ENCODE assay signal across 14 cellular contexts in the genomic region with DNA sequence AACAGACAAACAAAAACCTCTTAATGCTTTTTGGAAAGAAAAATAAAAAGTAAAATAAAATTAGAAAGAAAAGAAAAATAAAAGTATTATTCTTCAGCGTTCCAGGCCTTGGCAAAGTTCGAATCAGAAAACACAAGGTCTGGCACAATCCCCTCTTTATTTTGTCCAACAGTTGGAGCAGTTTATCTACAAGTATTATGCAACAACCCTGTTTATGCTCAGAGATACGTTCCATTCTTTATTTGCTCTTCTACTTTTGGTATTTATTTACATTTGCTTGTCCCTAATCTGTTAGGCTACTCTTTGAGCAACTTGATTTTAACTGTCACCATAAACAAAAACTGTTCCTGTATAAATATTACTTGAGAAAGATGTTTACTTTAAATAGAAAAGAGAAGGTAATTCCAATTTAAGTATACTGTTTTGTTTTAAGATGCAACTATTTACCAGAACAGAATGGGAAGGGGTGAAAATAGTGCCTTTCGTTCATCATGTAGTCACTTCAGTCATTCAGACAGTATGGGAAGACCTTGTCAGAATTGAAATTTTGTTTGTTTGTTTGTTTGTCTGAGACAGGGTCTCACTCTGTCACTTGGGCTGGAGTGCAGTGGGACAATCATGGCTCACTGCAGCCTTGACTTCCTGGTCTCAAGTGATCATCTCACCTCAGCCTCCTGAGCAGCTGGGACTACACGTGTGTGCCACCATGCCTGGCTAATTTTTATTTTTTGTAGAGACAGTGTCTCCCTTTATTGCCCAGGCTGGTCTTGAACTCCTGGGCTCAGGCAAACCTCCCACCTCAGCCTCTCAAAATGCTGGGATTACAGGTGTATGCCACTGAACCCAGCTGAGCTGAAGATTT. TPM values are rescaled to one million over a fixed set of nuclear protein-coding genes. Genes with fewer than 3 reads are reported as not detected.
DNase-seq lines count a peak whose midpoint lies in the region; ATAC-seq and TF ChIP-seq lines count a peak whose summit lies in the region.
"Had no signal": no experiment of that assay in that cellular context is flagged by ENCODE, and none has a peak within 500 bp of the region (broad histone marks: within the 10 kb centered on the region; RNA-seq: fewer than 3 reads in every experiment).

No MANE protein-coding gene starts in this region.

- H3K36me3 ChIP-seq in endocrine pancreas (ENCODE audit: control insufficient read depth, insufficient read depth, low read length) (peaks cover 12% of the 10 kb centered on the region), lower lobe of right lung (peaks cover 90% of the 10 kb centered on the region), stomach smooth muscle (ENCODE audit: control insufficient read depth in 2 of 2, insufficient read depth in 2 of 2, low read length in 2 of 2) (peaks cover 53 to 77% of the 10 kb centered on the region in 2 donors), colonic mucosa (no peaks in the 10 kb centered on the region)

- peaks cover 22% of the 10 kb centered on the region for H3K36me3 Mint-ChIP-seq in chondrocyte (ENCODE audit: low read depth)
- H3K36me3 Mint-ChIP-seq: activated CD4-positive, alpha-beta memory T cell treated with anti-CD3 and anti-CD28 coated beads for 36 hours; IgD-negative memory B cell had no signal

- H3K27me3 ChIP-seq in endocrine pancreas (ENCODE audit: control insufficient read depth, insufficient read depth, low read length) (no peaks in the 10 kb centered on the region), lower lobe of right lung (ENCODE audit: low read depth) (no peaks in the 10 kb centered on the region), stomach smooth muscle (ENCODE audit: control insufficient read depth in 1 of 2, insufficient read depth in 2 of 2, low read length in 2 of 2) (no peaks in the 10 kb centered on the region), colonic mucosa (no peaks in the 10 kb centered on the region)

- intact Hi-C loops in lower lobe of right lung (cut with DNase I), result loop anchor here (10.0 kb wide), 1 partner anchor 94 kb away; no protein-coding TSS in a partner anchor
- intact Hi-C loops in colonic mucosa (cut with DNase I), result loop anchor here (10.0 kb wide), 1 partner anchor 84 kb away; no protein-coding TSS in a partner anchor

- TF ChIP-seq CTCF in C4-2B (conservative IDR thresholded peaks at IDR 0.05) (no peak), lower lobe of right lung (IDR thresholded peaks at IDR 0.05) (no peak), colonic mucosa (IDR thresholded peaks at IDR 0.05) (no peak), chondrocyte (IDR thresholded peaks at IDR 0.05) (no peak)

- H3K4me3 ChIP-seq in endocrine pancreas (ENCODE audit: control insufficient read depth, insufficient read depth, low read length) (peak overlapping the region; percentile 100), lower lobe of right lung (peak overlapping the region; percentile 85), stomach smooth muscle (ENCODE audit: low read length in 2 of 2) (peak overlapping the region; percentile 1 to 14), colonic mucosa (no peak overlapping the region)

- H3K9me3 ChIP-seq in endocrine pancreas (ENCODE audit: control insufficient read depth, low read length) (no peaks in the 10 kb centered on the region), lower lobe of right lung (no peaks in the 10 kb centered on the region), stomach smooth muscle (ENCODE audit: control insufficient read depth in 2 of 2, low read length in 2 of 2) (no peaks in the 10 kb centered on the region), colonic mucosa (no peaks in the 10 kb centered on the region)

- DNase-seq in lower lobe of right lung, result no peak
- DNase-seq in iPS-NIHi11 (ENCODE audit: low spot score), result no peak
- no peak for DNase-seq in NCI-H2081 treated with DMSO at 0.1 percent for 48 hours (lab: John Stamatoyannopoulos, UW)
- DNase-seq in colonic mucosa, result no peak
- no peak for DNase-seq in chondrocyte (ENCODE audit: low spot score)
- DNase-seq: activated CD4-positive, alpha-beta memory T cell treated with anti-CD3 and anti-CD28 coated beads for 36 hours; activated naive CD4-positive, alpha-beta T cell treated with anti-CD3 and anti-CD28 coated beads for 36 hours; NCI-H146; NCI-H748 treated with DMSO at 0.1 percent for 48 hours; SHP77 had no signal

- no peaks in the 10 kb centered on the region for H3K9me3 Mint-ChIP-seq in chondrocyte (ENCODE audit: low read depth)
- H3K9me3 Mint-ChIP-seq: activated CD4-positive, alpha-beta memory T cell treated with anti-CD3 and anti-CD28 coated beads for 36 hours; activated naive CD4-positive, alpha-beta T cell treated with anti-CD3 and anti-CD28 coated beads for 36 hours had no signal

- peak overlapping the region; percentile 66 for H3K9ac ChIP-seq in endocrine pancreas (ENCODE audit: control insufficient read depth, insufficient read depth, low read length)
- no peak overlapping the region for H3K9ac ChIP-seq in stomach smooth muscle (ENCODE audit: low read length in 2 of 2)
- H3K9ac ChIP-seq in colonic mucosa (ENCODE audit: low read depth in 2 of 2, low read length in 2 of 2), result no peak overlapping the region

- ATAC-seq in lower lobe of right lung, result peak in 1 of 2 donors; percentile 63

- no peak overlapping the region for H3K27ac Mint-ChIP-seq in chondrocyte (ENCODE audit: unreplicated experiment)
- H3K27ac Mint-ChIP-seq: activated CD4-positive, alpha-beta memory T cell treated with anti-CD3 and anti-CD28 coated beads for 36 hours; activated naive CD4-positive, alpha-beta T cell treated with anti-CD3 and anti-CD28 coated beads for 36 hours; IgD-negative memory B cell had no signal

- H3K27ac ChIP-seq in C4-2B, result peak overlapping the region; percentile 74
- H3K27ac ChIP-seq in lower lobe of right lung, result peak overlapping the region; percentile 97
- peak overlapping the region; percentile 38 for H3K27ac ChIP-seq in stomach smooth muscle (ENCODE audit: low read length)
- no peak overlapping the region for H3K27ac ChIP-seq in colonic mucosa

- no peak overlapping the region for H3K4me3 Mint-ChIP-seq in chondrocyte (ENCODE audit: unreplicated experiment)
- H3K4me3 Mint-ChIP-seq: activated CD4-positive, alpha-beta memory T cell treated with anti-CD3 and anti-CD28 coated beads for 36 hours; activated naive CD4-positive, alpha-beta T cell treated with anti-CD3 and anti-CD28 coated beads for 36 hours; IgD-negative memory B cell had no signal

- H3K4me1 Mint-ChIP-seq in chondrocyte (ENCODE audit: low read depth), result peaks cover 8% of the 10 kb centered on the region

- no peaks in the 10 kb centered on the region for H3K27me3 Mint-ChIP-seq in chondrocyte (ENCODE audit: low read depth)
- H3K27me3 Mint-ChIP-seq: IgD-negative memory B cell had no signal

- peaks cover 51% of the 10 kb centered on the region for H3K4me1 ChIP-seq in endocrine pancreas (ENCODE audit: control insufficient read depth, insufficient read depth, low read length)
- peaks cover 62% of the 10 kb centered on the region for H3K4me1 ChIP-seq in lower lobe of right lung
- peaks cover 4% of the 10 kb centered on the region for H3K4me1 ChIP-seq in stomach smooth muscle (ENCODE audit: control insufficient read depth, insufficient read depth, low read length)
- no peaks in the 10 kb centered on the region for H3K4me1 ChIP-seq in colonic mucosa

RNA-seq across cellular contexts. Expression of gene PDK4, which starts 5.7 kb away (rescaled TPM):
- total RNA-seq in lower lobe of right lung (243 TPM), colonic mucosa (10 to 100 TPM; 11.1 to 27.6 TPM), chondrocyte (1.9 to 8.6 TPM (median 7.3 TPM) in 3 replicates)
- total RNA-seq: activated CD4-positive, alpha-beta memory T cell treated with anti-CD3 and anti-CD28 coated beads for 36 hours; activated naive CD4-positive, alpha-beta T cell treated with anti-CD3 and anti-CD28 coated beads for 36 hours had no signal
